In the genomic region with DNA sequence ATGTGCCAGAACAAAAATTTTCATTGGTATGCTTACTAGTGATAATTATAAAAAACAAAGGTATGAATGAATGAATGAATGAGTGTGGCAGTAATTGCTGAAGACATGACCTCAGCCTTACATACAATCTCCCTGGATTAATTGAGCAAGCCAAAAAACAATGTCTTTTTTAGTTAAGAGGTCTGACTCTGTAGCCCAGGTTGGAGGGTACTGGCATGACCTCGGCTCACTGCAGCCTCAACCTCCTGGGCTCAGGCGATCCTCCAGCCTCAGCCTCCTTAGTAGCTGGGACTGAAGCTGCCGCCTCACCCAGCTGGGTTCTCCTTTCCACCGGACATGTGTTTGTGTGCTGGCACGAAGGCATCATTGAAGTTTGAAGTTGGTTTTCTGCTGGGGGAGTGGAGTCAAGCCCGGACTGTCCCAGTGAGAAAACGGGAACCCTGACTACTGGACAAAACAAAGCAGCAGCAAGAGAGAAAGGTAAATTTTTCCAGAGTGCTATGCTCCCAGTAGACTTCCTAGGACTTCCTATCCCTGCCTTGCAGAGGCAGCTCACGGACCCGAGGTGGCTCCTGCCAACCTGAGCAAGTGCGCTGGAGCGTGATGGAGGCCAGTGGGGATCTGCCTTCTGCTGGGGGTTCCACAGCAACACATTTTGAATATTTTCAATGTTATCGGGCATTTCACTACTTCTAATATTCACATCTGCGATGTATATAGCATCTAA, we compare ENCODE assay signal across 13 cellular contexts. TPM values are rescaled to one million over a fixed set of nuclear protein-coding genes. Genes with fewer than 3 reads are reported as not detected.
DNase-seq lines count a peak whose midpoint lies in the region; ATAC-seq and TF ChIP-seq lines count a peak whose summit lies in the region.
"Had no signal": no experiment of that assay in that cellular context is flagged by ENCODE, and none has a peak within 500 bp of the region (broad histone marks: within the 10 kb centered on the region; RNA-seq: fewer than 3 reads in every experiment).

No MANE protein-coding gene starts in this region.

- TF ChIP-seq POLR2A in gastrocnemius medialis (IDR thresholded peaks at IDR 0.05), result no peak
- no peak for TF ChIP-seq POLR2A in suprapubic skin (IDR thresholded peaks at IDR 0.05)

- TF ChIP-seq CTCF in epithelial cell of proximal tubule (conservative IDR thresholded peaks at IDR 0.05; ENCODE audit: low read depth, low read length) (no peak), gastrocnemius medialis (IDR thresholded peaks at IDR 0.05 in 4 of 5, conservative IDR thresholded peaks at IDR 0.05 in 1 of 5) (no peak), suprapubic skin (IDR thresholded peaks at IDR 0.05) (no peak)

- no peak overlapping the region for H3K14ac ChIP-seq in trophoblast cell (ENCODE audit: low read length)

- no peaks in the 10 kb centered on the region for H3K27me3 ChIP-seq in trophoblast cell (ENCODE audit: insufficient read depth, low read length)
- H3K27me3 ChIP-seq in gastrocnemius medialis, result peaks cover 0 to 9% (median 0%) of the 10 kb centered on the region in 3 donors
- H3K27me3 ChIP-seq in suprapubic skin, result peaks cover 9% of the 10 kb centered on the region
- H3K27me3 ChIP-seq: right atrium auricular region had no signal

- in situ Hi-C loops in gastrocnemius medialis (cut with MboI; ENCODE audit: low sequenced_read_pairs in 4 of 4), result loop anchor here (5.0 to 25.0 kb wide), 3 partner anchors 149 to 399 kb away; partner anchors contain the start of genes MZT2B (in 3 of the 4), SMPD4 (in 3 of the 4) and TUBA3E (in 3 of the 4)

- no CpG with 5 or more reads among the region's 13 CpGs for WGBS in trophoblast cell (ENCODE audit: extremely low coverage, insufficient coverage, insufficient read length)
- 74% methylated on average over 13 of the region's 13 CpGs for WGBS in suprapubic skin

- H2BK120ac ChIP-seq in trophoblast cell (ENCODE audit: insufficient read depth, low read length, poor library complexity), result no peak overlapping the region

- TF ChIP-seq EP300 in suprapubic skin (IDR thresholded peaks at IDR 0.05), result no peak

- H3K27ac ChIP-seq in trophoblast cell (ENCODE audit: low read depth, low read length) (no peak overlapping the region), gastrocnemius medialis (no peak overlapping the region), suprapubic skin (no peak overlapping the region)

- no peak overlapping the region for H4K91ac ChIP-seq in trophoblast cell (ENCODE audit: low read depth, low read length)

- H3K4ac ChIP-seq in trophoblast cell (ENCODE audit: low read depth, low read length), result no peak overlapping the region

- H2BK5ac ChIP-seq in trophoblast cell (ENCODE audit: low read depth, low read length, poor library complexity), result no peak overlapping the region

- ATAC-seq in gastrocnemius medialis, result no peak
- ATAC-seq in HG03280 (IDR thresholded peaks at IDR 0.05; ENCODE audit: unreplicated experiment), result no peak

- peaks cover 2 to 9% of the 10 kb centered on the region in 2 experiments for H3K36me3 ChIP-seq in trophoblast cell (ENCODE audit: control insufficient read depth in 1 of 2, insufficient read depth in 2 of 2, low read length in 2 of 2)
- peaks cover 0 to 8% of the 10 kb centered on the region in 2 donors for H3K36me3 ChIP-seq in gastrocnemius medialis
- peaks cover 24% of the 10 kb centered on the region for H3K36me3 ChIP-seq in suprapubic skin

- H3K79me1 ChIP-seq in trophoblast cell (ENCODE audit: low read length), result no peaks in the 10 kb centered on the region

- no peak overlapping the region for H2AFZ ChIP-seq in trophoblast cell (ENCODE audit: insufficient read depth, low read length, poor library complexity)

- H3K9ac ChIP-seq in trophoblast cell (ENCODE audit: low read length), result no peak overlapping the region

- H3K4me2 ChIP-seq in trophoblast cell (ENCODE audit: low read length), result peak overlapping the region; percentile 70

- DNase-seq in NCI-H748 (lab: John Stamatoyannopoulos, UW; ENCODE audit: unreplicated experiment) (peak; percentile 31), NCI-H748 treated with DMSO at 0.1 percent for 48 hours (lab: John Stamatoyannopoulos, UW) (no peak), NCI-H69 (lab: John Stamatoyannopoulos, UW) (peak; percentile 13), epithelial cell of proximal tubule (ENCODE audit: low read depth) (no peak), trophoblast cell (no peak), gastrocnemius medialis (no peak), suprapubic skin (ENCODE audit: low spot score in 2 of 2) (no peak)
- DNase-seq: cortex of kidney, SW 1271 had no signal

- H3K4me3 ChIP-seq in epithelial cell of proximal tubule (ENCODE audit: low read depth, low read length) (peak overlapping the region; percentile 20), trophoblast cell (ENCODE audit: low read depth, low read length) (no peak overlapping the region), gastrocnemius medialis (no peak overlapping the region), suprapubic skin (no peak overlapping the region)
- H3K4me3 ChIP-seq: lung had no signal

- no peak overlapping the region for H3K18ac ChIP-seq in trophoblast cell (ENCODE audit: low read length)

- H2BK12ac ChIP-seq in trophoblast cell (ENCODE audit: low read length), result no peak overlapping the region

- no peaks in the 10 kb centered on the region for H3K9me3 ChIP-seq in trophoblast cell (ENCODE audit: insufficient read depth, low read depth, low read length)
- no peaks in the 10 kb centered on the region for H3K9me3 ChIP-seq in gastrocnemius medialis
- no peaks in the 10 kb centered on the region for H3K9me3 ChIP-seq in suprapubic skin
- H3K9me3 ChIP-seq: gastroesophageal sphincter, right atrium auricular region had no signal

- H2AK5ac ChIP-seq in trophoblast cell (ENCODE audit: low read length), result no peak overlapping the region

- H4K12ac ChIP-seq in trophoblast cell (ENCODE audit: low read depth, low read length), result no peak overlapping the region

- H4K8ac ChIP-seq in trophoblast cell (ENCODE audit: low read depth, low read length), result no peak overlapping the region

- H3K4me1 ChIP-seq in trophoblast cell (ENCODE audit: control insufficient read depth in 1 of 2, insufficient read depth in 2 of 2, low read length in 2 of 2) (peaks cover 3 to 4% of the 10 kb centered on the region in 2 experiments), gastrocnemius medialis (peaks cover 3% of the 10 kb centered on the region in 2 donors), suprapubic skin (peaks cover 13% of the 10 kb centered on the region)

- intact Hi-C loops in gastrocnemius medialis (cut with DNase I; ENCODE audit: low total_unique reads), result no loop called here

- no peak overlapping the region for H3K23ac ChIP-seq in trophoblast cell (ENCODE audit: low read length)

- no peaks in the 10 kb centered on the region for H3K79me2 ChIP-seq in trophoblast cell (ENCODE audit: control insufficient read depth, insufficient read depth, low read length, poor library complexity)

RNA-seq across cellular contexts. Expression of gene IMP4, which starts 6.4 kb away (rescaled TPM):
- total RNA-seq in epithelial cell of proximal tubule (134 and 219 TPM in 2 replicates), gastrocnemius medialis (100 to 1,000 TPM; 114 to 179 (median 149) TPM), suprapubic skin (100 to 1,000 TPM in 2 of 4 donors, 10 to 100 TPM in 2; 84.0 to 125 (median 98.8) TPM)
- 46.6 and 47.8 TPM in 2 replicates for polyA plus RNA-seq in trophoblast cell (2013)

RNA-seq across cellular contexts. Expression of gene PTPN18, which starts 19.5 kb away (rescaled TPM):
- total RNA-seq in epithelial cell of proximal tubule, result 18.7 and 23.8 TPM in 2 replicates
- 10.6 and 12.1 TPM in 2 replicates for polyA plus RNA-seq in trophoblast cell (2013)
- total RNA-seq in gastrocnemius medialis, result 10 to 100 TPM in 1 of 4 donors, 1 to 10 TPM in 3; 3.0 to 15.2 (median 7.0) TPM
- 10 to 100 TPM; 18.0 to 72.4 (median 28.4) TPM for total RNA-seq in suprapubic skin

Comparison
In these comparisons a context has a peak if more than half of its experiments do, and no peak if none do; other contexts are left out.
1. DNase-seq: peak in NCI-H748 (single experiment) and NCI-H69 (single experiment); none in NCI-H748 treated with DMSO at 0.1 percent for 48 hours (single experiment), epithelial cell of proximal tubule (single experiment), trophoblast cell (0 of 2), gastrocnemius medialis (0 of 2) and suprapubic skin (0 of 2).